ENCODE assay signal across 11 cellular contexts in genomic region chr7:99079104-99079503, GRCh38.
DNase-seq lines count a peak whose midpoint lies in the region; ATAC-seq, FAIRE-seq and TF ChIP-seq lines count a peak whose summit lies in the region.
"Had no signal": no experiment of that assay in that cellular context is flagged by ENCODE, and none has a peak within 500 bp of the region (broad histone marks: within the 10 kb centered on the region; RNA-seq: fewer than 3 reads in every experiment).

No MANE protein-coding gene starts in this region.

- H3K9me3 Mint-ChIP-seq in WTC11, result peaks cover 3% of the 10 kb centered on the region

- no peak for TF ChIP-seq CTCF in BE2C (IDR thresholded peaks at IDR 0.05; ENCODE audit: low read depth, low read length)
- TF ChIP-seq CTCF in WTC11 (IDR thresholded peaks at IDR 0.05), result no peak
- no peak for TF ChIP-seq CTCF in lower leg skin (IDR thresholded peaks at IDR 0.05)

- peaks cover 100% of the 10 kb centered on the region for H3K79me2 ChIP-seq in GM23248 (ENCODE audit: insufficient read depth)

- no peak overlapping the region for H2AFZ ChIP-seq in GM23248

- POLR2A ChIA-PET in WTC11 (lab: Charles Lee), result no interaction called here

- no peaks in the 10 kb centered on the region for H3K27me3 ChIP-seq in BE2C
- H3K27me3 ChIP-seq in GM23248 (replicated peaks; ENCODE audit: insufficient read depth), result no peaks in the 10 kb centered on the region

- peaks cover 23% of the 10 kb centered on the region for H3K4me1 Mint-ChIP-seq in WTC11

- ATAC-seq in WTC11 (peak; percentile 50), left colon (peak; percentile 99)

- H3K4me3 ChIP-seq in BE2C (ENCODE audit: low read depth, low read length) (no peak overlapping the region), GM23248 (no peak overlapping the region), lower leg skin (ENCODE audit: low read depth, poor library complexity, severe bottlenecking) (no peak overlapping the region)
- H3K4me3 ChIP-seq: lung had no signal

- H3K4me1 ChIP-seq in BE2C (no peaks in the 10 kb centered on the region), GM23248 (ENCODE audit: insufficient read depth) (peaks cover 17% of the 10 kb centered on the region; the same call in 1 of the 2 replicates)

- no peak for FAIRE-seq in GM18507 (lab: Jason Lieb, UNC)
- FAIRE-seq: HTR-8/SVneo had no signal

- H3K27me3 Mint-ChIP-seq in WTC11 (ENCODE audit: low read depth), result no peaks in the 10 kb centered on the region

- no peaks in the 10 kb centered on the region for H3K9me3 ChIP-seq in BE2C
- H3K9me3 ChIP-seq in GM23248 (ENCODE audit: low read depth), result no peaks in the 10 kb centered on the region

- no peaks in the 10 kb centered on the region for H3K36me3 Mint-ChIP-seq in WTC11

- no peak overlapping the region for H3K9ac ChIP-seq in GM23248

- in situ Hi-C loops in GM23248 (cut with MboI), result no loop called here

- H3K36me3 ChIP-seq in BE2C, result no peaks in the 10 kb centered on the region
- H3K36me3 ChIP-seq in GM23248 (ENCODE audit: low read depth), result no peaks in the 10 kb centered on the region

- no peak overlapping the region for H3K27ac ChIP-seq in GM23248

- no peaks in the 10 kb centered on the region for H3K9me2 ChIP-seq in GM23248 (ENCODE audit: insufficient read depth)

- intact Hi-C loops in left colon (cut with DNase I, micrococcal nuclease), result no loop called here
- intact Hi-C loops in lower leg skin (cut with DNase I; ENCODE audit: low total_unique reads), result no loop called here

- WGBS in GM23248 (ENCODE audit: low coverage in 1 of 2, low lambda C conversion rate in 2 of 2, missing lambda C conversion rate in 2 of 2), 2 experiments, result 60% methylated on average over 9 of the region's 9 CpGs
- WGBS in lower leg skin, 2 donors, result 22 to 48% methylated on average over 6 to 9 of the region's 9 CpGs

- H3K4me3 Mint-ChIP-seq in WTC11, result no peak overlapping the region

- no peak for TF ChIP-seq POLR2A in lower leg skin (IDR thresholded peaks at IDR 0.05)

- DNase-seq in BE2C (peak; percentile 13), GM18507 (ENCODE audit: extremely low spot score, insufficient read length, low read depth) (peak; percentile 2), WTC11 (ENCODE audit: low spot score) (no peak), left colon (peak; percentile 48 to 72), GM23248 (no peak), lower leg skin (ENCODE audit: low spot score in 2 of 2) (no peak), NCI-H146 treated with DMSO at 0.1 percent for 48 hours (lab: John Stamatoyannopoulos, UW; ENCODE audit: unreplicated experiment) (no peak)
- DNase-seq in effector CD8-positive, alpha-beta T cell (lab: John Stamatoyannopoulos, UW), result no peak
- DNase-seq: NCI-H2081 treated with DMSO at 0.1 percent for 48 hours had no signal

- H3K4me2 ChIP-seq in GM23248 (ENCODE audit: unreplicated experiment), result no peak overlapping the region

- no peaks in the 10 kb centered on the region for H3F3A ChIP-seq in GM23248 (ENCODE audit: insufficient read depth)

- H4K20me1 ChIP-seq in GM23248 (ENCODE audit: insufficient read depth), result no peaks in the 10 kb centered on the region

- 0 out of 2 replicates have a peak overlapping the region, but pooled peaks have one; percentile 24 for H3K27ac Mint-ChIP-seq in WTC11

- CTCF ChIA-PET in WTC11 (lab: Charles Lee), result interaction anchor here (0.5 kb wide), 1 partner anchor 59 kb away, joined by 3 read pairs; no protein-coding TSS in a partner anchor

TF ChIP-seq in WTC11, 78 proteins besides CTCF, POLR2A, EP300 and RAD21:
- TF ChIP-seq ZNF263 (CRISPR knock-in tag; IDR thresholded peaks at IDR 0.05; ENCODE audit: low read depth), result no peak
- TF ChIP-seq NFE2L1 (CRISPR knock-in tag; IDR thresholded peaks at IDR 0.05), result no peak
- no peak for TF ChIP-seq ERG (CRISPR knock-in tag; IDR thresholded peaks at IDR 0.05)
- no peak for TF ChIP-seq KAT7 (CRISPR knock-in tag; IDR thresholded peaks at IDR 0.05; ENCODE audit: borderline replicate concordance)
- no peak for TF ChIP-seq CDX4 (CRISPR knock-in tag; IDR thresholded peaks at IDR 0.05; ENCODE audit: borderline replicate concordance)
- TF ChIP-seq PRRX2 (CRISPR knock-in tag; IDR thresholded peaks at IDR 0.05), result no peak
- TF ChIP-seq GTF2I (CRISPR knock-in tag; conservative IDR thresholded peaks at IDR 0.05), result no peak
- TF ChIP-seq E2F1 (CRISPR knock-in tag; IDR thresholded peaks at IDR 0.05), result no peak
- no peak for TF ChIP-seq JAZF1 (CRISPR knock-in tag; IDR thresholded peaks at IDR 0.05)
- TF ChIP-seq ESRRA (CRISPR knock-in tag; IDR thresholded peaks at IDR 0.05; ENCODE audit: borderline replicate concordance), result no peak
- no peak for TF ChIP-seq CBFB (CRISPR knock-in tag; IDR thresholded peaks at IDR 0.05; ENCODE audit: low read depth)
- TF ChIP-seq ZNF416 (CRISPR knock-in tag; IDR thresholded peaks at IDR 0.05), result no peak
- TF ChIP-seq TP53 (CRISPR knock-in tag; IDR thresholded peaks at IDR 0.05), result no peak
- no peak for TF ChIP-seq ZNF425 (CRISPR knock-in tag; conservative IDR thresholded peaks at IDR 0.05)
- no peak for TF ChIP-seq ZNF532 (CRISPR knock-in tag; IDR thresholded peaks at IDR 0.05; ENCODE audit: borderline replicate concordance)

Comparison
In these comparisons a context has a peak if more than half of its experiments do, and no peak if none do; other contexts are left out.
1. DNase-seq: peak in BE2C (single experiment), GM18507 (single experiment) and left colon (2 of 2); none in WTC11 (single experiment), effector CD8-positive, alpha-beta T cell (single experiment), GM23248 (single experiment), lower leg skin (0 of 2) and NCI-H146 treated with DMSO at 0.1 percent for 48 hours (single experiment).